ENCODE assay signal across 16 cellular contexts in the genomic region with DNA sequence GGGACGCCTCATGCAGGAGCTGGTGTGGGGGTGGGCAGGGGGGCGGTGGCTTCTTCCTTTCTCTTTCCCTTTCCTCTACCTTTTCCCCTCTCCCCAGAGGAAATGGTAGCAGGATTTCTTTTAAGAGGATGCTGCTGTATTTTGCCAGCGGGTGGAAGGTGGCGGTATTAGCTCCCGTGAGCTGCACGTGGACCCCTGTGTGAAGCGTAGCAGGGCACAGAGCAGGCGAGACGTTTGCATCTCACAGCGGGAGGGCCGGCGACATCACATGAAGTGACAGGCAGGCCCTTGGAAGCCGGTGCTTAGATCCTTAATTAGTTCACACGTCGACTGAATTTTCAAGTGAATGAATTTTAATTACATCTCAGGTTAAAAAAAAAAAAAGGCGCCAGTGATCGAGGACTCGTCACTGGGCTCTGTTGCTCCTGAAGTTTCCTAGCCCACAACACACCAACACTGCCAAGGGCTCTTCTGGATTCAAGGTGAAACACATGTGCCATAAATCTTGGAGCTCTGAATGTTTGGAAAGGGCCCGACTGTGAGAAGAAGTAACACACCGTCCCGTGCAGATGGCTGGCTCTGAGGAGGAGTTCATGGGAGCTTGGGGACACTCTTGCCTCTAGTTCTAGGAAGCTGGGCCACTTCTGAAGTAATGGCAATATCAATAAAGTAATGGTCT. TPM values are rescaled to one million over a fixed set of nuclear protein-coding genes. Genes with fewer than 3 reads are reported as not detected.
A peak's percentile ranks its signal among the peaks of the same experiment; 100 is the strongest.
DNase-seq lines count a peak whose midpoint lies in the region; ATAC-seq, FAIRE-seq and TF ChIP-seq lines count a peak whose summit lies in the region.
"Had no signal": no experiment of that assay in that cellular context is flagged by ENCODE, and none has a peak within 500 bp of the region (broad histone marks: within the 10 kb centered on the region; RNA-seq: fewer than 3 reads in every experiment).

No MANE protein-coding gene starts in this region.

- H3K36me3 ChIP-seq in HEK293 (ENCODE audit: control insufficient read depth in 2 of 2, insufficient read depth in 1 of 2, low read length in 2 of 2) (peaks cover 0 to 9% of the 10 kb centered on the region in 2 experiments; a peak in 2 of 3 replicates), keratinocyte (ENCODE audit: control insufficient read depth in 2 of 2, extremely low read depth in 1 of 2, insufficient read depth in 2 of 2, low read length in 2 of 2) (peaks cover 6% of the 10 kb centered on the region in 2 experiments)

- no peaks in the 10 kb centered on the region for H3K79me2 ChIP-seq in keratinocyte (ENCODE audit: control insufficient read depth, insufficient read depth, low read length)

- POLR2A ChIA-PET in AG04450 (lab: Yijun Ruan, JAX) (no interaction called here), HEK293 (lab: Yijun Ruan, JAX) (no interaction called here), WTC11 (lab: Charles Lee) (interaction anchor here (0.7 kb wide), 1 partner anchor 509 kb away, joined by 3 read pairs; no protein-coding TSS in a partner anchor)
- POLR2A ChIA-PET in activated CD8-positive, alpha-beta T cell treated with anti-CD3 and anti-CD28 coated beads, Interleukin-2, amount 10 ng/mL, durations not matched to agents 7 days and 5 days (lab: Charles Lee) = no interaction called here

- peak overlapping the region; percentile 67 for H3K4me2 ChIP-seq in keratinocyte (ENCODE audit: control insufficient read depth, extremely low read depth, insufficient read depth, low read depth, low read length)

- H4K20me1 ChIP-seq in keratinocyte (ENCODE audit: control insufficient read depth, extremely low read depth, insufficient read depth, low read length) = no peaks in the 10 kb centered on the region

- H3K4me1 ChIP-seq in HEK293 (ENCODE audit: control insufficient read depth, insufficient read depth, low read length) (no peaks in the 10 kb centered on the region), keratinocyte (ENCODE audit: control insufficient read depth, extremely low read depth, insufficient read depth, low read length) (peaks cover 27% of the 10 kb centered on the region)

- H3K4me3 ChIP-seq in AG04450 (ENCODE audit: low read depth, low read length) = no peak overlapping the region
- no peak overlapping the region for H3K4me3 ChIP-seq in HEK293 (ENCODE audit: low read depth, low read length)
- H3K4me3 ChIP-seq in keratinocyte (ENCODE audit: control insufficient read depth in 2 of 3, extremely low read depth in 1 of 3, insufficient read depth in 2 of 3, low read depth in 1 of 3, low read length in 3 of 3) = peak overlapping the region in 1 of 3 experiments; percentile 14
- H3K4me3 ChIP-seq: SK-N-MC had no signal

- peaks cover 24% of the 10 kb centered on the region for H3K4me1 Mint-ChIP-seq in WTC11
- H3K4me1 Mint-ChIP-seq in activated CD8-positive, alpha-beta T cell treated with anti-CD3 and anti-CD28 coated beads, Interleukin-2, amount 10 ng/mL, durations not matched to agents 7 days and 5 days (ENCODE audit: low read depth) = no peaks in the 10 kb centered on the region
- H3K4me1 Mint-ChIP-seq: activated naive CD4-positive, alpha-beta T cell treated with anti-CD3 and anti-CD28 coated beads, Interleukin-2, amount 10 ng/mL, durations not matched to agents 7 days and 5 days had no signal

- H3K27me3 ChIP-seq in AG04450 (ENCODE audit: control insufficient read depth, insufficient read depth, low read length) = no peaks in the 10 kb centered on the region
- no peaks in the 10 kb centered on the region for H3K27me3 ChIP-seq in keratinocyte (ENCODE audit: control insufficient read depth, extremely low read depth, insufficient read depth, low read length)

- no peaks in the 10 kb centered on the region; the same call in 1 of the 2 replicates for H3K9me3 ChIP-seq in AG04450 (ENCODE audit: control insufficient read depth, insufficient read depth, low read length)
- H3K9me3 ChIP-seq in HEK293 (ENCODE audit: control insufficient read depth, insufficient read depth, low read depth, low read length) = no peaks in the 10 kb centered on the region
- no peaks in the 10 kb centered on the region for H3K9me3 ChIP-seq in keratinocyte (ENCODE audit: control insufficient read depth, low read depth, low read length)

- dilution Hi-C loops in keratinocyte (cut with MboI; ENCODE audit: extremely low pct_ligation_motif_present, low sequenced_read_pairs) = no loop called here

- no peak overlapping the region for H3K4me3 Mint-ChIP-seq in WTC11
- H3K4me3 Mint-ChIP-seq in activated CD8-positive, alpha-beta T cell treated with anti-CD3 and anti-CD28 coated beads, Interleukin-2, amount 10 ng/mL, durations not matched to agents 7 days and 5 days = no peak overlapping the region
- H3K4me3 Mint-ChIP-seq: activated naive CD4-positive, alpha-beta T cell treated with anti-CD3 and anti-CD28 coated beads, Interleukin-2, amount 10 ng/mL, durations not matched to agents 7 days and 5 days had no signal

- TF ChIP-seq CTCF in AG04450 (IDR thresholded peaks at IDR 0.05; ENCODE audit: low read depth, low read length) (no peak), HEK293 (tag by site-specific recombination; IDR thresholded peaks at IDR 0.05) (no peak), WTC11 (IDR thresholded peaks at IDR 0.05) (no peak), keratinocyte (optimal IDR thresholded peaks at IDR 0.05 in 1 of 3, IDR thresholded peaks at IDR 0.05 in 1 of 3, conservative IDR thresholded peaks at IDR 0.05 in 1 of 3; ENCODE audit: extremely low read depth in 1 of 3, insufficient read depth in 2 of 3, low read length in 3 of 3) (no peak)

- peak overlapping the region; percentile 65 for H3K27ac ChIP-seq in AG04450 (ENCODE audit: low read depth, low read length)
- no peak overlapping the region for H3K27ac ChIP-seq in HEK293 (ENCODE audit: extremely low read depth, low read depth, low read length)
- peak overlapping the region; percentile 88 for H3K27ac ChIP-seq in keratinocyte (ENCODE audit: control insufficient read depth, insufficient read depth, low read length)
- H3K27ac ChIP-seq: SK-N-MC had no signal

- FAIRE-seq in keratinocyte (lab: Jason Lieb, UNC) = no peak

- H3K9ac ChIP-seq in keratinocyte (ENCODE audit: control insufficient read depth, extremely low read depth, insufficient read depth, low read length) = peak overlapping the region; percentile 66

- no peak for DNase-seq in AG04450 (ENCODE audit: low read depth, low spot score)
- DNase-seq in WTC11 (ENCODE audit: low spot score) = peak; percentile 54
- DNase-seq in keratinocyte (ENCODE audit: low read depth, low spot score) = no peak
- no peak for DNase-seq in activated CD4-positive, alpha-beta T cell treated with anti-CD3 and anti-CD28 coated beads, Interleukin-2, amount 50 U/mL, for 4 hours
- no peak for DNase-seq in AG08395 (ENCODE audit: low spot score)
- DNase-seq in GM19238 (ENCODE audit: insufficient read length, low spot score) = no peak
- DNase-seq in activated CD8-positive, alpha-beta T cell treated with anti-CD3 and anti-CD28 coated beads, Interleukin-2, amount 10 ng/mL, durations not matched to agents 7 days and 5 days = no peak
- DNase-seq: activated CD4-positive, alpha-beta T cell treated with anti-CD3 and anti-CD28 coated beads for 48 hours; activated naive CD4-positive, alpha-beta T cell treated with anti-CD3 and anti-CD28 coated beads, Interleukin-2, amount 10 ng/mL, durations not matched to agents 7 days and 5 days; hippocampal formation; KBM-7; NCI-H446; stimulated activated CD4-positive, alpha-beta T cell treated with anti-CD3 and anti-CD28 coated beads, Interleukin-4, amount 100 ng/mL, for 24 hours; stimulated activated CD8-positive, alpha-beta memory T cell treated with anti-CD3 and anti-CD28 coated beads, Interleukin-4, amount 100 ng/mL, for 48 hours had no signal

- CTCF ChIA-PET in AG04450 (lab: Charles Lee) = interaction anchor here (0.7 kb wide), 1 partner anchor 23 kb away, joined by 3 read pairs; no protein-coding TSS in a partner anchor
- CTCF ChIA-PET in HEK293 (lab: Yijun Ruan, JAX) = interaction anchor here (0.6 kb wide), 1 partner anchor 936 kb away, joined by 3 read pairs; no protein-coding TSS in a partner anchor
- CTCF ChIA-PET in WTC11 (lab: Charles Lee) = interaction anchor here (0.6 to 1.4 kb wide), 2 partner anchors 543 to 1088 kb away, joined by 3 read pairs; no protein-coding TSS in a partner anchor
- CTCF ChIA-PET in activated CD8-positive, alpha-beta T cell treated with anti-CD3 and anti-CD28 coated beads, Interleukin-2, amount 10 ng/mL, durations not matched to agents 7 days and 5 days (lab: Charles Lee) = no interaction called here

- H3K27me3 Mint-ChIP-seq in WTC11 (ENCODE audit: low read depth) = no peaks in the 10 kb centered on the region
- no peaks in the 10 kb centered on the region for H3K27me3 Mint-ChIP-seq in activated CD8-positive, alpha-beta T cell treated with anti-CD3 and anti-CD28 coated beads, Interleukin-2, amount 10 ng/mL, durations not matched to agents 7 days and 5 days (ENCODE audit: low read depth)
- H3K27me3 Mint-ChIP-seq: activated naive CD4-positive, alpha-beta T cell treated with anti-CD3 and anti-CD28 coated beads, Interleukin-2, amount 10 ng/mL, durations not matched to agents 7 days and 5 days had no signal

- ATAC-seq in WTC11 = peak; percentile 14; the same call in 1 of the 2 replicates
- ATAC-seq in activated CD8-positive, alpha-beta T cell treated with anti-CD3 and anti-CD28 coated beads, Interleukin-2, amount 10 ng/mL, durations not matched to agents 7 days and 5 days = no peak

- H3K9me3 Mint-ChIP-seq in WTC11 = no peaks in the 10 kb centered on the region
- no peaks in the 10 kb centered on the region for H3K9me3 Mint-ChIP-seq in activated CD8-positive, alpha-beta T cell treated with anti-CD3 and anti-CD28 coated beads, Interleukin-2, amount 10 ng/mL, durations not matched to agents 7 days and 5 days (ENCODE audit: insufficient read depth)
- H3K9me3 Mint-ChIP-seq: activated naive CD4-positive, alpha-beta T cell treated with anti-CD3 and anti-CD28 coated beads, Interleukin-2, amount 10 ng/mL, durations not matched to agents 7 days and 5 days had no signal

- H3K36me3 Mint-ChIP-seq in WTC11 = peaks cover 3% of the 10 kb centered on the region; the same call in 1 of the 2 replicates
- no peaks in the 10 kb centered on the region for H3K36me3 Mint-ChIP-seq in activated CD8-positive, alpha-beta T cell treated with anti-CD3 and anti-CD28 coated beads, Interleukin-2, amount 10 ng/mL, durations not matched to agents 7 days and 5 days (ENCODE audit: low read depth)
- H3K36me3 Mint-ChIP-seq: activated naive CD4-positive, alpha-beta T cell treated with anti-CD3 and anti-CD28 coated beads, Interleukin-2, amount 10 ng/mL, durations not matched to agents 7 days and 5 days had no signal

- no peaks in the 10 kb centered on the region for H3K9me1 ChIP-seq in keratinocyte (ENCODE audit: control insufficient read depth, extremely low read depth, insufficient read depth, low read length)

- no peak overlapping the region for H3K27ac Mint-ChIP-seq in WTC11
- no peak overlapping the region for H3K27ac Mint-ChIP-seq in activated CD8-positive, alpha-beta T cell treated with anti-CD3 and anti-CD28 coated beads, Interleukin-2, amount 10 ng/mL, durations not matched to agents 7 days and 5 days
- H3K27ac Mint-ChIP-seq: activated naive CD4-positive, alpha-beta T cell treated with anti-CD3 and anti-CD28 coated beads, Interleukin-2, amount 10 ng/mL, durations not matched to agents 7 days and 5 days had no signal

- peak overlapping the region; percentile 80 for H2AFZ ChIP-seq in keratinocyte (ENCODE audit: control insufficient read depth, low read length)

RNA-seq across cellular contexts. Expression of a gene that starts 45.8 kb away (rescaled TPM):
- polyA plus RNA-seq in AG04450 (2011; rRNA removed) (0.43 and 0.61 TPM in 2 replicates), keratinocyte (0.34 to 1.3 TPM (median 0.66 TPM) in 3 replicates)
- polyA minus RNA-seq in AG04450 (2011; rRNA and poly(A)+ RNA removed) = 0.70 and 0.78 TPM in 2 replicates
- total RNA-seq in WTC11 (2021) = 79.0 to 83.4 TPM (median 83.3 TPM) in 3 replicates
- 0.15 TPM for polyA plus RNA-seq in keratinocyte (2011; ENCODE audit: low read depth)
- 0.21 and 0.22 TPM in 2 replicates for polyA plus RNA-seq in keratinocyte (2011; cell fraction: cytosol; rRNA removed)
- polyA plus RNA-seq in keratinocyte (2011; cell fraction: nucleus; rRNA removed) = 1.6 and 1.7 TPM in 2 replicates
- 0.14 and 0.28 TPM in 2 replicates for polyA plus RNA-seq in keratinocyte (2012; ENCODE audit: low replicate concordance)
- 0.46 to 0.85 TPM (median 0.61 TPM) in 3 replicates for polyA minus RNA-seq in keratinocyte
- 0.19 TPM for polyA minus RNA-seq in keratinocyte (2011; cell fraction: cytosol; rRNA and poly(A)+ RNA removed)
- 0.53 and 1.6 TPM in 2 replicates for polyA minus RNA-seq in keratinocyte (2011; cell fraction: nucleus; rRNA and poly(A)+ RNA removed)
- total RNA-seq in activated CD8-positive, alpha-beta T cell treated with anti-CD3 and anti-CD28 coated beads, Interleukin-2, amount 10 ng/mL, durations not matched to agents 7 days and 5 days = not detected

Comparison
In these comparisons a context has a peak if more than half of its experiments do, and no peak if none do; other contexts are left out.
1. RNA of a gene that starts 45.8 kb away (total RNA-seq): 79.0 to 83.4 TPM in WTC11; not detected in activated CD8-positive, alpha-beta T cell treated with anti-CD3 and anti-CD28 coated beads, Interleukin-2, amount 10 ng/mL, durations not matched to agents 7 days and 5 days; every median in the first group is over 10 times any median in the second.